ENCODE assay signal across 16 cellular contexts in genomic region chr2:207150294-207150693, GRCh38. TPM values are rescaled to one million over a fixed set of nuclear protein-coding genes. Genes with fewer than 3 reads are reported as not detected.
A peak's percentile ranks its signal among the peaks of the same experiment; 100 is the strongest.
DNase-seq lines count a peak whose midpoint lies in the region; ATAC-seq, FAIRE-seq and TF ChIP-seq lines count a peak whose summit lies in the region.
"Had no signal": no experiment of that assay in that cellular context is flagged by ENCODE, and none has a peak within 500 bp of the region (broad histone marks: within the 10 kb centered on the region; RNA-seq: fewer than 3 reads in every experiment).

No MANE protein-coding gene starts in this region.

- no peaks in the 10 kb centered on the region for H4K20me1 ChIP-seq in H1 (replicated peaks in 1 of 2; ENCODE audit: control insufficient read depth in 1 of 2, insufficient read depth in 2 of 2, low read length in 2 of 2)

- H2BK20ac ChIP-seq in H1 (ENCODE audit: low read length) = no peak overlapping the region

- no peak overlapping the region for H2AFZ ChIP-seq in H1 (ENCODE audit: low read length)

- peak overlapping the region; percentile 9 for H4K91ac ChIP-seq in H1 (replicated peaks; ENCODE audit: insufficient read length, low read length)

- H3K36me3 ChIP-seq in heart right ventricle (peaks cover 0 to 15% (median 0%) of the 10 kb centered on the region in 9 donors), H1 (ENCODE audit: control insufficient read depth in 2 of 4, insufficient read depth in 4 of 4, low read length in 3 of 4) (peaks cover 0 to 9% (median 0%) of the 10 kb centered on the region in 4 experiments; a peak in 2 of 8 replicates), transverse colon (no peaks in the 10 kb centered on the region)
- H3K36me3 ChIP-seq: colonic mucosa, ovary had no signal

- H3K23ac ChIP-seq in H1 (ENCODE audit: insufficient read length) = no peak overlapping the region

- H2BK120ac ChIP-seq in H1 (replicated peaks; ENCODE audit: low read depth, low read length) = no peak overlapping the region

- no peak overlapping the region for H3K4ac ChIP-seq in H1 (replicated peaks; ENCODE audit: insufficient read length, low read depth, low read length)

- TF ChIP-seq RAD21 in H1 (IDR thresholded peaks at IDR 0.05 in 1 of 2, conservative IDR thresholded peaks at IDR 0.05 in 1 of 2; ENCODE audit: low read depth in 2 of 2, low read length in 2 of 2) = no peak

- TF ChIP-seq EP300 in H1 (IDR thresholded peaks at IDR 0.05; ENCODE audit: borderline replicate concordance in 1 of 2, low read depth in 2 of 2, low read length in 2 of 2) (no peak), transverse colon (IDR thresholded peaks at IDR 0.05; ENCODE audit: low read depth) (no peak)

- no peak overlapping the region for H2BK5ac ChIP-seq in H1 (ENCODE audit: low read depth, low read length)

- no peak overlapping the region for H3K56ac ChIP-seq in H1 (replicated peaks; ENCODE audit: insufficient read length, low read depth, low read length)

- peaks cover 9% of the 10 kb centered on the region for H3K79me1 ChIP-seq in H1 (ENCODE audit: low read depth, low read length)

- peaks cover 22 to 100% (median 99%) of the 10 kb centered on the region in 9 donors for H3K4me1 ChIP-seq in heart right ventricle
- H3K4me1 ChIP-seq in H1 (replicated peaks in 1 of 4; ENCODE audit: control insufficient read depth in 3 of 4, insufficient read depth in 4 of 4, low read length in 3 of 4) = peaks cover 10 to 29% (median 23%) of the 10 kb centered on the region in 4 experiments; a peak in 6 of 7 replicates
- peaks cover 32 to 61% (median 43%) of the 10 kb centered on the region in 4 donors for H3K4me1 ChIP-seq in transverse colon
- H3K4me1 ChIP-seq: colonic mucosa had no signal

- H2BK15ac ChIP-seq in H1 (ENCODE audit: low read length) = no peak overlapping the region

- intact Hi-C loops in heart right ventricle (cut with DNase I) (loop anchor here in 1 of 10 donors (10.0 kb wide), 1 partner anchor 325 kb away; no protein-coding TSS in a partner anchor), left cardiac atrium (cut with DNase I) (no loop called here), transverse colon (cut with DNase I; ENCODE audit: low total_unique reads) (no loop called here)

- peaks cover 16 to 74% of the 10 kb centered on the region in 2 experiments; a peak in 3 of 4 replicates for H3K79me2 ChIP-seq in H1 (ENCODE audit: control insufficient read depth in 1 of 2, insufficient read depth in 2 of 2, low read length in 2 of 2)

- in situ Hi-C loops in transverse colon (cut with MboI; ENCODE audit: low pct_ligation_motif_present in 1 of 4, low pct_unique_long_range_greater_than_20kb in 1 of 4, low sequenced_read_pairs in 3 of 4) = loop anchor here in 1 of 4 donors (25.0 kb wide), 1 partner anchor 112 kb away; no protein-coding TSS in a partner anchor

- no peak overlapping the region; a peak in 1 of 4 replicates for H3K4me2 ChIP-seq in H1 (ENCODE audit: insufficient read depth in 1 of 2, low read depth in 2 of 2, low read length in 2 of 2)

- CTCF ChIA-PET in H1 (lab: Charles Lee; ENCODE audit: partially characterized antibody) = interaction anchor here (0.9 to 1.4 kb wide), 2 partner anchors 8 to 61 kb away, joined by 3 to 4 read pairs; no protein-coding TSS in a partner anchor

- TF ChIP-seq POLR2A in H1 (IDR thresholded peaks at IDR 0.05; ENCODE audit: control extremely low read depth in 1 of 2, low read depth in 2 of 2, low read length in 2 of 2) = no peak
- TF ChIP-seq POLR2A in transverse colon (IDR thresholded peaks at IDR 0.05) = no peak

- H3K27me3 Mint-ChIP-seq in IgD-negative memory B cell = no peaks in the 10 kb centered on the region

- H3K14ac ChIP-seq in H1 (ENCODE audit: insufficient read length) = no peak overlapping the region

- WGBS in heart right ventricle, 2 donors = 46 to 63% methylated on average over 5 of the region's 5 CpGs
- WGBS in H1 (ENCODE audit: extremely low coverage in 1 of 2, insufficient coverage in 1 of 2, insufficient read length in 1 of 2, insufficient replicate concordance in 2 of 2, low coverage in 1 of 2, low lambda C conversion rate in 2 of 2, missing lambda C conversion rate in 1 of 2), 2 experiments = 78% methylated on average over 5 of the region's 5 CpGs; no CpG with 5 or more reads in 1 of the 2 experiments
- 52 to 59% methylated on average over 5 of the region's 5 CpGs for WGBS in transverse colon (ENCODE audit: low coverage in 1 of 2), 2 donors

- TF ChIP-seq CTCF in heart right ventricle (IDR thresholded peaks at IDR 0.05) = no peak
- no peak for TF ChIP-seq CTCF in H1 (IDR thresholded peaks at IDR 0.05; ENCODE audit: control extremely low read depth in 1 of 3, insufficient read depth in 1 of 3, low read depth in 1 of 3, low read length in 3 of 3)
- no peak for TF ChIP-seq CTCF in transverse colon (IDR thresholded peaks at IDR 0.05)

- H3K27me3 ChIP-seq in heart right ventricle (no peaks in the 10 kb centered on the region), H1 (replicated peaks in 1 of 4; ENCODE audit: control insufficient read depth in 3 of 4, extremely low read depth in 1 of 4, insufficient read depth in 3 of 4, low read length in 3 of 4) (no peaks in the 10 kb centered on the region), transverse colon (no peaks in the 10 kb centered on the region)
- H3K27me3 ChIP-seq: colonic mucosa, ovary had no signal

- H2BK12ac ChIP-seq in H1 (ENCODE audit: low read depth, low read length) = no peak overlapping the region

- H4K5ac ChIP-seq in H1 (ENCODE audit: insufficient read length, low read depth, low read length) = no peak overlapping the region

- DNase-seq in heart right ventricle = no peak
- DNase-seq in left cardiac atrium = no peak
- DNase-seq in H1 (ENCODE audit: low read depth in 1 of 2, low spot score in 2 of 2) = no peak
- no peak for DNase-seq in transverse colon
- no peak for DNase-seq in activated CD4-positive, alpha-beta T cell treated with anti-CD3 and anti-CD28 coated beads, Interleukin-2, amount 50 U/mL, for 1 hour
- DNase-seq: colonic mucosa; EL; foreskin fibroblast; IMR-90; left colon; ovary; stimulated activated CD4-positive, alpha-beta T cell treated with anti-CD3 and anti-CD28 coated beads, Interleukin-1b, Interleukin-23, amount 100 ng/mL, for 48 hours had no signal

- H3K27ac ChIP-seq in heart right ventricle (peak overlapping the region in 6 of 10 donors; percentile 6 to 100 (median 64)), H1 (ENCODE audit: low read depth, low read length) (no peak overlapping the region), transverse colon (peak overlapping the region; percentile 14 to 53 (median 45))
- H3K27ac ChIP-seq: colonic mucosa, ovary, VCaP had no signal

- ATAC-seq in heart right ventricle (no peak), left cardiac atrium (no peak), GM19328 (IDR thresholded peaks at IDR 0.05; ENCODE audit: unreplicated experiment) (no peak), GM19463 (IDR thresholded peaks at IDR 0.05; ENCODE audit: unreplicated experiment) (no peak)
- ATAC-seq: left colon had no signal

- peaks cover 53 to 66% (median 59%) of the 10 kb centered on the region in 3 donors for H3K4me1 Mint-ChIP-seq in IgD-negative memory B cell

- no peak overlapping the region for H4K8ac ChIP-seq in H1 (ENCODE audit: extremely low read depth, insufficient read depth, low read length)

- H3K27ac Mint-ChIP-seq in IgD-negative memory B cell = peak overlapping the region in 2 of 3 donors; percentile 32 to 45

- H3K23me2 ChIP-seq in H1 (ENCODE audit: low read depth, low read length) = no peaks in the 10 kb centered on the region

- H3K9me3 ChIP-seq in heart right ventricle (no peaks in the 10 kb centered on the region), H1 (ENCODE audit: insufficient read depth in 2 of 2, low read depth in 1 of 2, low read length in 1 of 2) (no peaks in the 10 kb centered on the region), transverse colon (no peaks in the 10 kb centered on the region)
- H3K9me3 ChIP-seq: colonic mucosa, ovary had no signal

- H2AK5ac ChIP-seq in H1 (ENCODE audit: low read depth, low read length) = no peak overlapping the region

- no peak overlapping the region for H3K18ac ChIP-seq in H1 (ENCODE audit: extremely low read depth, low read length)

- H3K4me3 Mint-ChIP-seq in IgD-negative memory B cell = peak overlapping the region in 2 of 4 donors; percentile 2 to 30

- no peak overlapping the region; a peak in 1 of 7 replicates for H3K9ac ChIP-seq in H1 (replicated peaks in 1 of 4; ENCODE audit: extremely low read depth in 1 of 4, low read depth in 3 of 4, low read length in 3 of 4)

- POLR2A ChIA-PET in H1 (lab: Charles Lee; ENCODE audit: partially characterized antibody) = interaction anchor here (1.0 to 9.2 kb wide), 2 partner anchors 16 kb away, joined by 3 to 103 read pairs; partner anchors contain the start of gene KLF7

- peaks cover 4% of the 10 kb centered on the region for H3K36me3 Mint-ChIP-seq in IgD-negative memory B cell

- H3K4me3 ChIP-seq in heart right ventricle (peak overlapping the region in 1 of 10 donors; percentile 24), H1 (ENCODE audit: extremely low read depth in 1 of 4, insufficient read depth in 2 of 4, low read depth in 3 of 4, low read length in 4 of 4) (no peak overlapping the region), transverse colon (no peak overlapping the region)
- H3K4me3 ChIP-seq: colonic mucosa, ovary had no signal

- no peaks in the 10 kb centered on the region for H3K9me3 Mint-ChIP-seq in IgD-negative memory B cell

- no peak for FAIRE-seq in H1 (lab: Jason Lieb, UNC)

TF ChIP-seq in H1, 55 proteins besides CTCF, POLR2A, EP300 and RAD21 (continues in another document):
- TF ChIP-seq, protein P1, sequence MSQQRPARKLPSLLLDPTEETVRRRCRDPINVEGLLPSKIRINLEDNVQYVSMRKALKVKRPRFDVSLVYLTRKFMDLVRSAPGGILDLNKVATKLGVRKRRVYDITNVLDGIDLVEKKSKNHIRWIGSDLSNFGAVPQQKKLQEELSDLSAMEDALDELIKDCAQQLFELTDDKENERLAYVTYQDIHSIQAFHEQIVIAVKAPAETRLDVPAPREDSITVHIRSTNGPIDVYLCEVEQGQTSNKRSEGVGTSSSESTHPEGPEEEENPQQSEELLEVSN (IDR thresholded peaks at IDR 0.05) = no peak
- no peak for TF ChIP-seq EZH2 (IDR thresholded peaks at IDR 0.05; ENCODE audit: low read depth, low read length, severe bottlenecking)

RNA-seq across cellular contexts. Expression of gene KLF7, which starts 15.5 kb away (rescaled TPM):
- 10 to 100 TPM; 21.8 to 51.8 (median 30.8) TPM for total RNA-seq in heart right ventricle
- 1 to 10 TPM; 5.0 to 5.6 TPM for polyA plus RNA-seq in heart right ventricle
- total RNA-seq in left cardiac atrium = 10 to 100 TPM; 22.1 to 31.8 TPM
- polyA plus RNA-seq in IgD-negative memory B cell = 17.9 TPM
- 21.3 and 23.3 TPM in 2 replicates for total RNA-seq in H1 (2021; fragmentation: NEBNext Ultra II Directional; extraction: Animal tissue kit (Norgen Biotek cat#: 25700))
- polyA plus RNA-seq in H1 (2011; rRNA removed) = 9.6 and 19.3 TPM in 2 replicates
- polyA plus RNA-seq in H1 (2011; cell fraction: cytosol; rRNA removed) = 11.3 TPM
- polyA plus RNA-seq in H1 (2011; cell fraction: nucleus; rRNA removed) = 28.7 TPM
- 7.7 to 13.3 TPM (median 12.2 TPM) in 4 replicates for polyA plus RNA-seq in H1 (2012, experiment 1 of 2)
- polyA plus RNA-seq in H1 (2012, experiment 2 of 2) = 1.4 TPM
- 16.1 TPM for polyA plus RNA-seq in H1 (2013, experiment 1 of 2)
- polyA plus RNA-seq in H1 (2013, experiment 2 of 2) = 16.9 TPM
- polyA minus RNA-seq in H1 (2011; rRNA and poly(A)+ RNA removed) = 21.9 and 35.0 TPM in 2 replicates
- polyA minus RNA-seq in H1 (2011; cell fraction: cytosol; rRNA and poly(A)+ RNA removed) = 13.7 TPM
- 37.5 TPM for polyA minus RNA-seq in H1 (2011; cell fraction: nucleus; rRNA and poly(A)+ RNA removed)
- total RNA-seq in transverse colon = 10 to 100 TPM in 1 of 4 donors, 1 to 10 TPM in 3; 6.2 to 43.4 (median 6.8) TPM
